ENCODE assay signal across 8 cellular contexts in genomic region chr2:131094655-131095281, GRCh38. TPM values are rescaled to one million over a fixed set of nuclear protein-coding genes. Genes with fewer than 3 reads are reported as not detected.
DNase-seq lines count a peak whose midpoint lies in the region; ATAC-seq and TF ChIP-seq lines count a peak whose summit lies in the region.
"Had no signal": no experiment of that assay in that cellular context is flagged by ENCODE, and none has a peak within 500 bp of the region (broad histone marks: within the 10 kb centered on the region; RNA-seq: fewer than 3 reads in every experiment).

No MANE protein-coding gene starts in this region.

- no peak for TF ChIP-seq POLR2A in right lobe of liver (IDR thresholded peaks at IDR 0.05)

- TF ChIP-seq CTCF in CD8-positive, alpha-beta T cell (IDR thresholded peaks at IDR 0.05) = no peak
- TF ChIP-seq CTCF in GM12865 (IDR thresholded peaks at IDR 0.05; ENCODE audit: insufficient read depth, low read depth, low read length, missing control alignments) (no peak), right lobe of liver (IDR thresholded peaks at IDR 0.05) (no peak)

- H3K4me1 Mint-ChIP-seq in CD8-positive, alpha-beta T cell (ENCODE audit: low read depth) = peaks cover 19% of the 10 kb centered on the region
- H3K4me1 Mint-ChIP-seq in activated CD4-positive, alpha-beta memory T cell treated with anti-CD3 and anti-CD28 coated beads for 36 hours (ENCODE audit: low read depth) = peaks cover 13% of the 10 kb centered on the region

- no peak overlapping the region for H3K27ac Mint-ChIP-seq in CD8-positive, alpha-beta T cell
- peak overlapping the region; percentile 96 for H3K27ac Mint-ChIP-seq in activated CD4-positive, alpha-beta memory T cell treated with anti-CD3 and anti-CD28 coated beads for 36 hours

- peak overlapping the region; percentile 90 for H3K4me3 Mint-ChIP-seq in CD8-positive, alpha-beta T cell
- H3K4me3 Mint-ChIP-seq in activated CD4-positive, alpha-beta memory T cell treated with anti-CD3 and anti-CD28 coated beads for 36 hours = peak overlapping the region; percentile 8

- H3K9me3 ChIP-seq in CD8-positive, alpha-beta T cell (ENCODE audit: low read length) = no peaks in the 10 kb centered on the region
- no peaks in the 10 kb centered on the region for H3K9me3 ChIP-seq in right lobe of liver

- no peaks in the 10 kb centered on the region for H3K9me3 Mint-ChIP-seq in CD8-positive, alpha-beta T cell
- no peaks in the 10 kb centered on the region for H3K9me3 Mint-ChIP-seq in activated CD4-positive, alpha-beta memory T cell treated with anti-CD3 and anti-CD28 coated beads for 36 hours

- peaks cover 16% of the 10 kb centered on the region for H3K4me1 ChIP-seq in CD8-positive, alpha-beta T cell (ENCODE audit: insufficient read depth, low read length)
- peaks cover 0 to 12% (median 6%) of the 10 kb centered on the region in 4 donors for H3K4me1 ChIP-seq in right lobe of liver

- CTCF ChIA-PET in CD8-positive, alpha-beta T cell (lab: Charles Lee) = interaction anchor here (1.1 to 1.9 kb wide), 2 partner anchors 10 to 174 kb away, joined by 3 read pairs; no protein-coding TSS in a partner anchor
- CTCF ChIA-PET in activated CD4-positive, alpha-beta memory T cell treated with anti-CD3 and anti-CD28 coated beads for 36 hours (lab: Charles Lee) = interaction anchor here (2.5 kb wide), 1 partner anchor 10 kb away, joined by 14 read pairs; the partner anchor contains the start of gene PLEKHB2

- 24% methylated on average over 8 of the region's 9 CpGs for WGBS in right lobe of liver (ENCODE audit: insufficient coverage, low coverage, low lambda C conversion rate, missing lambda C conversion rate)

- DNase-seq in CD8-positive, alpha-beta T cell = no peak
- DNase-seq in GM12865 (ENCODE audit: low read depth) (peak; percentile 9), right lobe of liver (no peak), NCI-H187 treated with DMSO at 0.1 percent for 48 hours (lab: John Stamatoyannopoulos, UW) (no peak), NCI-H2227 treated with DMSO at 0.1 percent for 48 hours (lab: John Stamatoyannopoulos, UW) (no peak)
- no peak for DNase-seq in activated CD4-positive, alpha-beta memory T cell treated with anti-CD3 and anti-CD28 coated beads for 36 hours
- DNase-seq: GDM1 had no signal

- H3K4me3 ChIP-seq in CD8-positive, alpha-beta T cell (ENCODE audit: low read depth, low read length) = no peak overlapping the region
- no peak overlapping the region for H3K4me3 ChIP-seq in GM12865 (ENCODE audit: low read depth, low read length)
- H3K4me3 ChIP-seq in right lobe of liver = peak overlapping the region in 2 of 3 donors; percentile 66 to 77

- H3K27me3 Mint-ChIP-seq in CD8-positive, alpha-beta T cell (ENCODE audit: low read depth) = no peaks in the 10 kb centered on the region
- H3K27me3 Mint-ChIP-seq in activated CD4-positive, alpha-beta memory T cell treated with anti-CD3 and anti-CD28 coated beads for 36 hours = no peaks in the 10 kb centered on the region

- no peaks in the 10 kb centered on the region for H3K36me3 ChIP-seq in CD8-positive, alpha-beta T cell (ENCODE audit: insufficient read depth, low read length)
- H3K36me3 ChIP-seq in right lobe of liver = no peaks in the 10 kb centered on the region

- no peak for ATAC-seq in CD8-positive, alpha-beta T cell
- ATAC-seq in right lobe of liver (peak in 1 of 4 donors; percentile 10), GM21528 (IDR thresholded peaks at IDR 0.05; ENCODE audit: low FRiP score, unreplicated experiment) (no peak)

- POLR2A ChIA-PET in CD8-positive, alpha-beta T cell (lab: Charles Lee) = interaction anchor here (1.2 to 3.5 kb wide), 3 partner anchors 9 to 752 kb away, joined by 5 to 30 read pairs (median 11); partner anchors contain the start of genes IMP4 and PLEKHB2
- POLR2A ChIA-PET in activated CD4-positive, alpha-beta memory T cell treated with anti-CD3 and anti-CD28 coated beads for 36 hours (lab: Charles Lee) = no interaction called here

- H3K27ac ChIP-seq in CD8-positive, alpha-beta T cell (ENCODE audit: low read depth, low read length) = no peak overlapping the region
- H3K27ac ChIP-seq in right lobe of liver = peak overlapping the region in 2 of 3 donors; percentile 92

- peaks cover 12% of the 10 kb centered on the region for H3K36me3 Mint-ChIP-seq in CD8-positive, alpha-beta T cell
- H3K36me3 Mint-ChIP-seq in activated CD4-positive, alpha-beta memory T cell treated with anti-CD3 and anti-CD28 coated beads for 36 hours = peaks cover 6% of the 10 kb centered on the region

- intact Hi-C loops in CD8-positive, alpha-beta T cell (cut with DNase I, micrococcal nuclease) = loop anchor here (5.0 kb wide), 5 partner anchors 297 to 912 kb away; partner anchors contain the start of genes GPR148 (in 1 of the 2), IMP4 (in 1 of the 2), MZT2B (in 1 of the 2) and SMPD4 (in 1 of the 2)
- intact Hi-C loops in activated CD4-positive, alpha-beta memory T cell treated with anti-CD3 and anti-CD28 coated beads for 36 hours (cut with micrococcal nuclease) = loop anchor here (2.0 to 5.0 kb wide), 4 partner anchors 272 to 912 kb away; partner anchors contain the start of genes MZT2B and SMPD4
- intact Hi-C loops in right lobe of liver (cut with DNase I) = no loop called here

- H3K27me3 ChIP-seq in CD8-positive, alpha-beta T cell (ENCODE audit: insufficient read depth, low read length) = no peaks in the 10 kb centered on the region
- H3K27me3 ChIP-seq in right lobe of liver = no peaks in the 10 kb centered on the region

RNA-seq across cellular contexts. Expression of gene FAM168B, which starts 1.5 kb away (rescaled TPM):
- total RNA-seq in CD8-positive, alpha-beta T cell = 10 to 100 TPM; 87.3 to 91.7 TPM
- 10 to 100 TPM; 50.5 to 57.1 TPM for total RNA-seq in activated CD4-positive, alpha-beta memory T cell treated with anti-CD3 and anti-CD28 coated beads for 36 hours
- 10 to 100 TPM; 28.1 to 69.7 (median 33.9) TPM for total RNA-seq in right lobe of liver

RNA-seq across cellular contexts. Expression of gene PLEKHB2, which starts 10.4 kb away (rescaled TPM):
- total RNA-seq in CD8-positive, alpha-beta T cell = 10 to 100 TPM; 89.8 to 90.1 TPM
- 10 to 100 TPM; 50.0 to 52.2 TPM for total RNA-seq in activated CD4-positive, alpha-beta memory T cell treated with anti-CD3 and anti-CD28 coated beads for 36 hours
- 10 to 100 TPM in 4 of 6 experiments, 1 to 10 TPM in 2; 8.9 to 22.3 (median 17.5) TPM for total RNA-seq in right lobe of liver

Comparison
In these comparisons a context has a peak if more than half of its experiments do, and no peak if none do; other contexts are left out.
1. H3K4me3 ChIP-seq: peak in right lobe of liver (2 of 3); none in CD8-positive, alpha-beta T cell (single experiment) and GM12865 (single experiment).
2. intact Hi-C loops: an anchor here in CD8-positive, alpha-beta T cell (5.0 kb wide) and activated CD4-positive, alpha-beta memory T cell treated with anti-CD3 and anti-CD28 coated beads for 36 hours (2.0 to 5.0 kb wide); none called in right lobe of liver.